ENCODE assay signal across 26 cellular contexts in genomic region chr11:72607101-72607468, GRCh38.
DNase-seq lines count a peak whose midpoint lies in the region; ATAC-seq and TF ChIP-seq lines count a peak whose summit lies in the region.
"Had no signal": no experiment of that assay in that cellular context is flagged by ENCODE, and none has a peak within 500 bp of the region (broad histone marks: within the 10 kb centered on the region; RNA-seq: fewer than 3 reads in every experiment).

No MANE protein-coding gene starts in this region.

- DNase-seq in activated naive CD8-positive, alpha-beta T cell treated with anti-CD3 and anti-CD28 coated beads, Interleukin-2, amount 10 ng/mL, durations not matched to agents 7 days and 5 days: no peak
- DNase-seq in activated naive CD8-positive, alpha-beta T cell treated with anti-CD3 and anti-CD28 coated beads for 36 hours: no peak
- DNase-seq in memory B cell (ENCODE audit: low spot score in 2 of 2) (no peak), upper lobe of right lung (no peak), COR-L47 (lab: John Stamatoyannopoulos, UW) (no peak), NCI-H748 (lab: John Stamatoyannopoulos, UW; ENCODE audit: unreplicated experiment) (no peak)
- DNase-seq: activated naive CD4-positive, alpha-beta T cell treated with anti-CD3 and anti-CD28 coated beads, Interleukin-2, amount 10 ng/mL, durations not matched to agents 7 days and 5 days; CD4-positive, alpha-beta memory T cell; effector memory CD8-positive, alpha-beta T cell; erythroblast; glutamatergic neuron; IMR-90; NCI-H1092 treated with DMSO at 0.1 percent for 48 hours; NCI-H187 treated with DMSO at 0.1 percent for 48 hours; NCI-H2171 treated with DMSO at 0.1 percent for 48 hours; NCI-H510A; right cardiac atrium; stimulated activated CD4-positive, alpha-beta T cell treated with anti-CD3 and anti-CD28 coated beads, Interleukin-12 subunit alpha, Interleukin-12 subunit beta, amount 100 ng/mL, for 4 hours; stimulated activated CD4-positive, alpha-beta T cell treated with anti-CD3 and anti-CD28 coated beads, Interleukin-2, amount 100 ng/mL, for 48 hours; trophoblast cell had no signal

- peak; percentile 32 for ATAC-seq in activated naive CD8-positive, alpha-beta T cell treated with anti-CD3 and anti-CD28 coated beads, Interleukin-2, amount 10 ng/mL, durations not matched to agents 7 days and 5 days (ENCODE audit: low read depth)
- peak; percentile 60 for ATAC-seq in activated T-helper 17 cell treated with anti-CD3 and anti-CD28 coated beads, Interleukin-2, amount 50 U/mL, for 72 hours (replicated peaks)
- peak; percentile 51 for ATAC-seq in memory B cell (ENCODE audit: low read depth)
- ATAC-seq in upper lobe of right lung: no peak
- no peak for ATAC-seq in HG03457 (IDR thresholded peaks at IDR 0.05; ENCODE audit: unreplicated experiment)
- ATAC-seq: effector memory CD8-positive, alpha-beta T cell; HCT116; left lobe of liver had no signal

- H3K27me3 ChIP-seq in upper lobe of right lung: no peaks in the 10 kb centered on the region

- H3K27ac Mint-ChIP-seq in activated naive CD8-positive, alpha-beta T cell treated with anti-CD3 and anti-CD28 coated beads, Interleukin-2, amount 10 ng/mL, durations not matched to agents 7 days and 5 days: no peak overlapping the region
- no peak overlapping the region for H3K27ac Mint-ChIP-seq in activated naive CD8-positive, alpha-beta T cell treated with anti-CD3 and anti-CD28 coated beads for 36 hours
- no peak overlapping the region for H3K27ac Mint-ChIP-seq in activated T-helper 17 cell treated with anti-CD3 and anti-CD28 coated beads, Interleukin-2, amount 50 U/mL, for 72 hours
- H3K27ac Mint-ChIP-seq in memory B cell: no peak overlapping the region
- H3K27ac Mint-ChIP-seq: activated naive CD4-positive, alpha-beta T cell treated with anti-CD3 and anti-CD28 coated beads, Interleukin-2, amount 10 ng/mL, durations not matched to agents 7 days and 5 days; effector memory CD8-positive, alpha-beta T cell had no signal

- TF ChIP-seq CTCF in upper lobe of right lung (IDR thresholded peaks at IDR 0.05): no peak

- no peaks in the 10 kb centered on the region for H3K36me3 ChIP-seq in upper lobe of right lung
- H3K36me3 ChIP-seq: neutrophil had no signal

- H3K9me3 Mint-ChIP-seq in activated naive CD8-positive, alpha-beta T cell treated with anti-CD3 and anti-CD28 coated beads, Interleukin-2, amount 10 ng/mL, durations not matched to agents 7 days and 5 days: no peaks in the 10 kb centered on the region
- H3K9me3 Mint-ChIP-seq in activated naive CD8-positive, alpha-beta T cell treated with anti-CD3 and anti-CD28 coated beads for 36 hours: no peaks in the 10 kb centered on the region
- no peaks in the 10 kb centered on the region for H3K9me3 Mint-ChIP-seq in activated T-helper 17 cell treated with anti-CD3 and anti-CD28 coated beads, Interleukin-2, amount 50 U/mL, for 72 hours
- no peaks in the 10 kb centered on the region for H3K9me3 Mint-ChIP-seq in memory B cell
- H3K9me3 Mint-ChIP-seq: activated naive CD4-positive, alpha-beta T cell treated with anti-CD3 and anti-CD28 coated beads, Interleukin-2, amount 10 ng/mL, durations not matched to agents 7 days and 5 days; CD4-positive, alpha-beta memory T cell; effector memory CD8-positive, alpha-beta T cell had no signal

- no peak overlapping the region for H3K4me3 ChIP-seq in upper lobe of right lung
- H3K4me3 ChIP-seq: SK-N-MC had no signal

- H3K36me3 Mint-ChIP-seq in activated naive CD8-positive, alpha-beta T cell treated with anti-CD3 and anti-CD28 coated beads, Interleukin-2, amount 10 ng/mL, durations not matched to agents 7 days and 5 days: no peaks in the 10 kb centered on the region
- H3K36me3 Mint-ChIP-seq in activated naive CD8-positive, alpha-beta T cell treated with anti-CD3 and anti-CD28 coated beads for 36 hours: no peaks in the 10 kb centered on the region
- no peaks in the 10 kb centered on the region for H3K36me3 Mint-ChIP-seq in activated T-helper 17 cell treated with anti-CD3 and anti-CD28 coated beads, Interleukin-2, amount 50 U/mL, for 72 hours (ENCODE audit: low read depth)
- H3K36me3 Mint-ChIP-seq in memory B cell: no peaks in the 10 kb centered on the region
- H3K36me3 Mint-ChIP-seq: activated naive CD4-positive, alpha-beta T cell treated with anti-CD3 and anti-CD28 coated beads, Interleukin-2, amount 10 ng/mL, durations not matched to agents 7 days and 5 days; CD4-positive, alpha-beta memory T cell had no signal

- H3K4me3 Mint-ChIP-seq in activated naive CD8-positive, alpha-beta T cell treated with anti-CD3 and anti-CD28 coated beads, Interleukin-2, amount 10 ng/mL, durations not matched to agents 7 days and 5 days: no peak overlapping the region
- H3K4me3 Mint-ChIP-seq in activated naive CD8-positive, alpha-beta T cell treated with anti-CD3 and anti-CD28 coated beads for 36 hours: no peak overlapping the region
- H3K4me3 Mint-ChIP-seq in activated T-helper 17 cell treated with anti-CD3 and anti-CD28 coated beads, Interleukin-2, amount 50 U/mL, for 72 hours: no peak overlapping the region
- H3K4me3 Mint-ChIP-seq in memory B cell: no peak overlapping the region
- H3K4me3 Mint-ChIP-seq: activated naive CD4-positive, alpha-beta T cell treated with anti-CD3 and anti-CD28 coated beads, Interleukin-2, amount 10 ng/mL, durations not matched to agents 7 days and 5 days; CD4-positive, alpha-beta memory T cell; effector memory CD8-positive, alpha-beta T cell had no signal

- no peaks in the 10 kb centered on the region for H3K9me3 ChIP-seq in upper lobe of right lung
- H3K9me3 ChIP-seq: neutrophil had no signal

- peak overlapping the region; percentile 42 for H3K27ac ChIP-seq in upper lobe of right lung
- H3K27ac ChIP-seq: neutrophil, SK-N-MC had no signal

- POLR2A ChIA-PET in activated naive CD8-positive, alpha-beta T cell treated with anti-CD3 and anti-CD28 coated beads, Interleukin-2, amount 10 ng/mL, durations not matched to agents 7 days and 5 days (lab: Charles Lee): no interaction called here

- H3K4me1 Mint-ChIP-seq in activated naive CD8-positive, alpha-beta T cell treated with anti-CD3 and anti-CD28 coated beads, Interleukin-2, amount 10 ng/mL, durations not matched to agents 7 days and 5 days: peaks cover 12% of the 10 kb centered on the region
- peaks cover 2% of the 10 kb centered on the region for H3K4me1 Mint-ChIP-seq in activated naive CD8-positive, alpha-beta T cell treated with anti-CD3 and anti-CD28 coated beads for 36 hours
- no peaks in the 10 kb centered on the region for H3K4me1 Mint-ChIP-seq in activated T-helper 17 cell treated with anti-CD3 and anti-CD28 coated beads, Interleukin-2, amount 50 U/mL, for 72 hours
- peaks cover 12% of the 10 kb centered on the region for H3K4me1 Mint-ChIP-seq in memory B cell

- H3K27me3 Mint-ChIP-seq in activated naive CD8-positive, alpha-beta T cell treated with anti-CD3 and anti-CD28 coated beads, Interleukin-2, amount 10 ng/mL, durations not matched to agents 7 days and 5 days: peaks cover 24% of the 10 kb centered on the region
- peaks cover 30% of the 10 kb centered on the region for H3K27me3 Mint-ChIP-seq in activated naive CD8-positive, alpha-beta T cell treated with anti-CD3 and anti-CD28 coated beads for 36 hours
- peaks cover 22% of the 10 kb centered on the region for H3K27me3 Mint-ChIP-seq in activated T-helper 17 cell treated with anti-CD3 and anti-CD28 coated beads, Interleukin-2, amount 50 U/mL, for 72 hours
- peaks cover 32% of the 10 kb centered on the region for H3K27me3 Mint-ChIP-seq in memory B cell

- peaks cover 3% of the 10 kb centered on the region for H3K4me1 ChIP-seq in upper lobe of right lung

- intact Hi-C loops in upper lobe of right lung (cut with DNase I): no loop called here

Comparison
In these comparisons a context has a peak if more than half of its experiments do, and no peak if none do; other contexts are left out.
1. ATAC-seq: peak in activated naive CD8-positive, alpha-beta T cell treated with anti-CD3 and anti-CD28 coated beads, Interleukin-2, amount 10 ng/mL, durations not matched to agents 7 days and 5 days (single experiment), activated T-helper 17 cell treated with anti-CD3 and anti-CD28 coated beads, Interleukin-2, amount 50 U/mL, for 72 hours (single experiment) and memory B cell (single experiment); none in upper lobe of right lung (single experiment) and HG03457 (single experiment).